ENCODE assay signal across 1 cellular context in the genomic region with DNA sequence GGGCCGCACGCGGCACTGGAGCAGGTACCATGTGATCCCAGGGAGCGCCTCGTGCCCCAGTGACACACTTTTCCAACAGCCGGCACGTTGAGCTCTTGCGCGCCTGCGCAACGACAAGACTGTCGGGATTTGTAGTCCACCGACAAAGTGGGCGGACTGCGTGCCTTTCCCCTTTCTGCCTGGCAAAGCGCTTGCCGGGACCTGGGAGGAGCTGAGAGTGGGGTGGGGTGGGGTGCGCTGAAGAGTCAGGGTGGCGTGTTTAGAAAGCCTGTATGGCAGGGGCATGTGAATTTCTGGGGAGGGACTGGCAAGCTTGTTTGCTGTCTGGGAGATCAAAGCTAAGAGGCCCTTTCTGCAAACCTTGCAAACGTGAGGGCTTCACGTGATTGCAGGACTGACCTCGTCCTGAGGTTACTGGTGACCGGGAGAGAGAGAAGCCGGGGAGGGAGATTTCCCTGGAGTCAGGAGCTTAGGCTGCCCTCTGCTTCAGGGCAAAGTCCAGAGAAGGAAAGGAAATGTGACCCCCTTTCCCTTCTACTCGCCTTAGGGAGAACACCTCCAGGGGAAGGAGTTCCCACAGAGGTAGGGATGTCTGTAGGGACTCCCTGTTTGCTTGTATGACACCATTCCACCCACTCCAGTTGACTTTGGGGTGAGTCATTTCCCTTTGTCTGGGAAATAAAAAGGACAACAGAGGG.
TF ChIP-seq lines count a peak whose summit lies in the region.

No MANE protein-coding gene starts in this region.

TF ChIP-seq in HepG2, 621 proteins besides CTCF, POLR2A, EP300 and RAD21 (continued from another document):
- TF ChIP-seq, protein P1, sequence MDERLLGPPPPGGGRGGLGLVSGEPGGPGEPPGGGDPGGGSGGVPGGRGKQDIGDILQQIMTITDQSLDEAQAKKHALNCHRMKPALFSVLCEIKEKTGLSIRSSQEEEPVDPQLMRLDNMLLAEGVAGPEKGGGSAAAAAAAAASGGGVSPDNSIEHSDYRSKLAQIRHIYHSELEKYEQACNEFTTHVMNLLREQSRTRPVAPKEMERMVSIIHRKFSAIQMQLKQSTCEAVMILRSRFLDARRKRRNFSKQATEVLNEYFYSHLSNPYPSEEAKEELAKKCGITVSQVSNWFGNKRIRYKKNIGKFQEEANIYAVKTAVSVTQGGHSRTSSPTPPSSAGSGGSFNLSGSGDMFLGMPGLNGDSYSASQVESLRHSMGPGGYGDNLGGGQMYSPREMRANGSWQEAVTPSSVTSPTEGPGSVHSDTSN (CRISPR knock-in tag; IDR thresholded peaks at IDR 0.05), result peak; percentile 46
